ENCODE assay signal across 26 cellular contexts in genomic region chr14:99742509-99743487, GRCh38. TPM values are rescaled to one million over a fixed set of nuclear protein-coding genes. Genes with fewer than 3 reads are reported as not detected.
DNase-seq lines count a peak whose midpoint lies in the region; ATAC-seq and TF ChIP-seq lines count a peak whose summit lies in the region.
"Had no signal": no experiment of that assay in that cellular context is flagged by ENCODE, and none has a peak within 500 bp of the region (broad histone marks: within the 10 kb centered on the region; RNA-seq: fewer than 3 reads in every experiment).

No MANE protein-coding gene starts in this region.

- no peak overlapping the region for H2BK5ac ChIP-seq in IMR-90 (ENCODE audit: low read depth, low read length, poor library complexity, severe bottlenecking)

- no peak overlapping the region for H3K27ac Mint-ChIP-seq in activated CD4-positive, alpha-beta T cell treated with anti-CD3 and anti-CD28 coated beads, Interleukin-2, amount 10 ng/mL, durations not matched to agents 24 days and 14 days
- H3K27ac Mint-ChIP-seq: CD4-positive, alpha-beta memory T cell; IgD-negative memory B cell had no signal

- peak overlapping the region; percentile 27 for H2AFZ ChIP-seq in IMR-90 (replicated peaks; ENCODE audit: low read length, poor library complexity)

- H2BK20ac ChIP-seq in IMR-90 (ENCODE audit: low read depth, low read length) = peak overlapping the region; percentile 72

- H3K36me3 ChIP-seq in IMR-90 (ENCODE audit: control insufficient read depth, insufficient read depth, low read length) (no peaks in the 10 kb centered on the region), gastroesophageal sphincter (no peaks in the 10 kb centered on the region), sigmoid colon (no peaks in the 10 kb centered on the region)
- H3K36me3 ChIP-seq: SJCRH30 had no signal

- H3K27ac ChIP-seq in AG04450 (ENCODE audit: low read depth, low read length) (peak overlapping the region; percentile 12), IMR-90 (ENCODE audit: insufficient read depth, low read length) (no peak overlapping the region), gastroesophageal sphincter (peak overlapping the region in 3 of 4 donors; percentile 87 to 90 (median 89)), sigmoid colon (peak overlapping the region; percentile 9 to 90 (median 86))
- H3K27ac ChIP-seq: SJCRH30 had no signal

- no peaks in the 10 kb centered on the region for H3K79me1 ChIP-seq in IMR-90 (ENCODE audit: low read depth in 1 of 2, low read length in 2 of 2)

- H3K9ac ChIP-seq in IMR-90 (ENCODE audit: low read depth, low read length) = no peak overlapping the region

- no peak for ATAC-seq in IMR-90 (ENCODE audit: low read depth)
- ATAC-seq in gastroesophageal sphincter = no peak
- no peak for ATAC-seq in GM19023 (IDR thresholded peaks at IDR 0.05; ENCODE audit: unreplicated experiment)
- ATAC-seq in GM19467 (IDR thresholded peaks at IDR 0.05; ENCODE audit: unreplicated experiment) = no peak
- ATAC-seq: HCT116, Panc1 had no signal

- no peak overlapping the region for H3K56ac ChIP-seq in IMR-90 (ENCODE audit: extremely low read depth, insufficient read depth, low read length)

- no peak overlapping the region for H3K4me2 ChIP-seq in IMR-90 (ENCODE audit: low read depth, low read length)

- no peaks in the 10 kb centered on the region for H3K9me3 Mint-ChIP-seq in activated CD4-positive, alpha-beta T cell treated with anti-CD3 and anti-CD28 coated beads, Interleukin-2, amount 10 ng/mL, durations not matched to agents 24 days and 14 days
- H3K9me3 Mint-ChIP-seq: CD4-positive, alpha-beta memory T cell; IgD-negative memory B cell had no signal

- peaks cover 22% of the 10 kb centered on the region for H3K27me3 Mint-ChIP-seq in activated CD4-positive, alpha-beta T cell treated with anti-CD3 and anti-CD28 coated beads, Interleukin-2, amount 10 ng/mL, durations not matched to agents 24 days and 14 days

- H2AK5ac ChIP-seq in IMR-90 (ENCODE audit: low read depth, low read length) = peak overlapping the region; percentile 92

- TF ChIP-seq EP300 in gastroesophageal sphincter (IDR thresholded peaks at IDR 0.05) (no peak), sigmoid colon (IDR thresholded peaks at IDR 0.05) (no peak)

- peak overlapping the region; percentile 69 for H2BK120ac ChIP-seq in IMR-90 (ENCODE audit: low read depth, low read length)

- peak overlapping the region in 1 of 2 experiments; percentile 35; a peak in 1 of 4 replicates for H4K8ac ChIP-seq in IMR-90 (ENCODE audit: low read depth in 2 of 2, low read length in 2 of 2)

- no TSS peak for BruUV-seq in IMR-90 (replicated peaks; lab: Mats Ljungman, UMichigan)

- peak overlapping the region; percentile 77 for H3K4ac ChIP-seq in IMR-90 (ENCODE audit: low read depth, low read length)

- no peak for TF ChIP-seq RAD21 in IMR-90 (IDR thresholded peaks at IDR 0.05; ENCODE audit: low read length)

- H3K4me3 ChIP-seq in AG04450 (ENCODE audit: low read depth, low read length) (no peak overlapping the region), IMR-90 (ENCODE audit: insufficient read depth, low read depth, low read length) (no peak overlapping the region), gastroesophageal sphincter (no peak overlapping the region), sigmoid colon (no peak overlapping the region)
- H3K4me3 ChIP-seq: SJCRH30 had no signal

- H3K9me1 ChIP-seq in IMR-90 (ENCODE audit: insufficient read depth, low read length) = peaks cover 14% of the 10 kb centered on the region

- peak overlapping the region; percentile 34; the same call in 2 of the 3 replicates for H2BK15ac ChIP-seq in IMR-90 (ENCODE audit: low read depth, low read length)

- H2AK9ac ChIP-seq in IMR-90 (replicated peaks; ENCODE audit: low read depth, low read length, poor library complexity) = no peak overlapping the region

- CTCF ChIA-PET in AG04450 (lab: Charles Lee) (interaction anchor here (1.6 kb wide), 1 partner anchor 13 kb away, joined by 5 read pairs; no protein-coding TSS in a partner anchor), IMR-90 (lab: Yijun Ruan, JAX) (no interaction called here)

- H3K4me3 Mint-ChIP-seq in activated CD4-positive, alpha-beta T cell treated with anti-CD3 and anti-CD28 coated beads, Interleukin-2, amount 10 ng/mL, durations not matched to agents 24 days and 14 days = no peak overlapping the region
- H3K4me3 Mint-ChIP-seq: CD4-positive, alpha-beta memory T cell had no signal

- H3K27me3 ChIP-seq in AG04450 (ENCODE audit: control insufficient read depth, insufficient read depth, low read length) = peaks cover 3% of the 10 kb centered on the region
- no peaks in the 10 kb centered on the region for H3K27me3 ChIP-seq in IMR-90 (ENCODE audit: control insufficient read depth, insufficient read depth, low read length)
- no peaks in the 10 kb centered on the region for H3K27me3 ChIP-seq in gastroesophageal sphincter
- H3K27me3 ChIP-seq in sigmoid colon = no peaks in the 10 kb centered on the region

- DNase-seq in AG04450 (ENCODE audit: low read depth, low spot score) (no peak), IMR-90 (no peak), sigmoid colon (peak; percentile 65)
- DNase-seq in activated CD4-positive, alpha-beta T cell treated with anti-CD3 and anti-CD28 coated beads, Interleukin-2, amount 10 ng/mL, durations not matched to agents 24 days and 14 days = no peak
- DNase-seq: AML-193; C1 segment of cervical spinal cord; CD4-positive, alpha-beta memory T cell; COR-L47; DMS53; GOT3; NCI-H1092; NCI-H1417 treated with DMSO at 0.1 percent for 48 hours; NCI-H187; NCI-H2081 treated with DMSO at 0.1 percent for 48 hours; NCI-H2171; NCI-H226; NCI-H510A; NCI-H69; SJCRH30 had no signal

- H4K5ac ChIP-seq in IMR-90 (ENCODE audit: low read depth, low read length) = 0 out of 2 replicates have a peak overlapping the region, but pooled peaks have one; percentile 7

- no peaks in the 10 kb centered on the region for H3K36me3 Mint-ChIP-seq in activated CD4-positive, alpha-beta T cell treated with anti-CD3 and anti-CD28 coated beads, Interleukin-2, amount 10 ng/mL, durations not matched to agents 24 days and 14 days (ENCODE audit: low read depth)
- H3K36me3 Mint-ChIP-seq: CD4-positive, alpha-beta memory T cell; IgD-negative memory B cell had no signal

- H3K14ac ChIP-seq in IMR-90 (replicated peaks; ENCODE audit: low read depth, low read length) = peak overlapping the region; percentile 39; the same call in 1 of the 2 replicates

- no peak overlapping the region for H3K23ac ChIP-seq in IMR-90 (ENCODE audit: low read depth, low read length)

- peaks cover 21% of the 10 kb centered on the region for H3K4me1 ChIP-seq in IMR-90 (ENCODE audit: control insufficient read depth, insufficient read depth, low read length)
- peaks cover 11 to 100% (median 53%) of the 10 kb centered on the region in 3 donors for H3K4me1 ChIP-seq in gastroesophageal sphincter
- peaks cover 0 to 81% (median 62%) of the 10 kb centered on the region in 4 donors for H3K4me1 ChIP-seq in sigmoid colon

- no peak overlapping the region; the same call in 1 of the 2 replicates for H3K18ac ChIP-seq in IMR-90 (ENCODE audit: low read depth, low read length)

- TF ChIP-seq CTCF in AG04450 (IDR thresholded peaks at IDR 0.05; ENCODE audit: low read depth, low read length) (no peak), IMR-90 (conservative IDR thresholded peaks at IDR 0.05; ENCODE audit: low read depth, low read length) (no peak), gastroesophageal sphincter (IDR thresholded peaks at IDR 0.05) (no peak), sigmoid colon (IDR thresholded peaks at IDR 0.05) (no peak)

- peak overlapping the region; percentile 57 for H4K91ac ChIP-seq in IMR-90 (ENCODE audit: insufficient read depth, low read depth, low read length)

- in situ Hi-C loops in IMR-90 (cut with MboI; ENCODE audit: low sequenced_read_pairs) = no loop called here

- dilution Hi-C loops in IMR-90 (cut with HindIII; ENCODE audit: low sequenced_read_pairs, unreplicated experiment) = no loop called here

- POLR2A ChIA-PET in AG04450 (lab: Yijun Ruan, JAX) = no interaction called here
- POLR2A ChIA-PET in IMR-90 (lab: Charles Lee; ENCODE audit: unreplicated experiment) = no interaction called here

- no peak for TF ChIP-seq POLR2A in IMR-90 (IDR thresholded peaks at IDR 0.05; ENCODE audit: low read depth, low read length)
- no peak for TF ChIP-seq POLR2A in gastroesophageal sphincter (IDR thresholded peaks at IDR 0.05)
- TF ChIP-seq POLR2A in sigmoid colon (IDR thresholded peaks at IDR 0.05) = no peak

- intact Hi-C loops in IMR-90 (cut with micrococcal nuclease) = no loop called here
- intact Hi-C loops in sigmoid colon (cut with DNase I) = no loop called here
- intact Hi-C loops in activated CD4-positive, alpha-beta T cell treated with anti-CD3 and anti-CD28 coated beads, Interleukin-2, amount 10 ng/mL, durations not matched to agents 24 days and 14 days (cut with micrococcal nuclease) = no loop called here

- H4K20me1 ChIP-seq in IMR-90 (ENCODE audit: insufficient read depth, low read length) = peaks cover 9% of the 10 kb centered on the region; the same call in 1 of the 2 replicates

- 93% methylated on average over 16 of the region's 25 CpGs; no CpG with 5 or more reads in 1 of the 2 experiments for WGBS in IMR-90 (ENCODE audit: extremely low coverage in 2 of 2, insufficient read length in 1 of 2), 2 experiments
- WGBS in gastroesophageal sphincter (ENCODE audit: low coverage in 1 of 2), 2 donors = 89 to 92% methylated on average over 5 of the region's 25 CpGs
- 83 to 93% methylated on average over 25 of the region's 25 CpGs for WGBS in sigmoid colon, 2 donors

- H3K9me3 ChIP-seq in AG04450 (ENCODE audit: control insufficient read depth, insufficient read depth, low read length) (no peaks in the 10 kb centered on the region; the same call in 1 of the 2 replicates), IMR-90 (ENCODE audit: control insufficient read depth, insufficient read depth, low read length) (no peaks in the 10 kb centered on the region), gastroesophageal sphincter (no peaks in the 10 kb centered on the region), sigmoid colon (no peaks in the 10 kb centered on the region)
- H3K9me3 ChIP-seq: SJCRH30 had no signal

- no peaks in the 10 kb centered on the region for H3K4me1 Mint-ChIP-seq in activated CD4-positive, alpha-beta T cell treated with anti-CD3 and anti-CD28 coated beads, Interleukin-2, amount 10 ng/mL, durations not matched to agents 24 days and 14 days
- H3K4me1 Mint-ChIP-seq: IgD-negative memory B cell had no signal

RNA-seq across cellular contexts. Expression of gene EML1, which starts 50.4 kb away (rescaled TPM):
- polyA plus RNA-seq in AG04450 (2011; rRNA removed) (37.7 and 44.6 TPM in 2 replicates), IMR-90 (2012; rRNA removed) (11.6 and 14.0 TPM in 2 replicates), sigmoid colon (1 to 10 TPM; 3.9 to 7.8 (median 5.0) TPM)
- 92.9 and 138 TPM in 2 replicates for polyA minus RNA-seq in AG04450 (2011; rRNA and poly(A)+ RNA removed)
- total RNA-seq in IMR-90 (2012; rRNA removed) (34.4 and 42.3 TPM in 2 replicates), gastroesophageal sphincter (100 to 1,000 TPM; 121 to 206 (median 136) TPM), sigmoid colon (100 to 1,000 TPM in 3 of 4 donors, 10 to 100 TPM in 1; 91.5 to 148 (median 141) TPM)
- polyA plus RNA-seq in IMR-90 (2012; cell fraction: cytosol; rRNA removed) = 10.6 and 11.1 TPM in 2 replicates
- polyA plus RNA-seq in IMR-90 (2012; cell fraction: nucleus; rRNA removed; ENCODE audit: low replicate concordance) = 9.4 and 14.7 TPM in 2 replicates
- 0.98 and 1.8 TPM in 2 replicates for total RNA-seq in activated CD4-positive, alpha-beta T cell treated with anti-CD3 and anti-CD28 coated beads, Interleukin-2, amount 10 ng/mL, durations not matched to agents 24 days and 14 days
- total RNA-seq: OCI-LY7 had no signal
- polyA plus RNA-seq: CD4-positive, alpha-beta memory T cell; IgD-negative memory B cell had no signal

RNA-seq across cellular contexts. Expression of gene CYP46A1, which starts 58.7 kb away (rescaled TPM):
- 0.07 and 0.14 TPM in 2 replicates for polyA plus RNA-seq in AG04450 (2011; rRNA removed)
- polyA minus RNA-seq in AG04450 (2011; rRNA and poly(A)+ RNA removed) = 0.09 TPM in 1 of 2 replicates, not detected in the other
- total RNA-seq in IMR-90 (2012; rRNA removed) = under 0.01 and 0.18 TPM in 2 replicates
- 0.24 and 0.31 TPM in 2 replicates for polyA plus RNA-seq in IMR-90 (2012; rRNA removed)
- polyA plus RNA-seq in IMR-90 (2012; cell fraction: cytosol; rRNA removed) = 0.09 and 0.31 TPM in 2 replicates
- 1.0 and 1.2 TPM in 2 replicates for polyA plus RNA-seq in IMR-90 (2012; cell fraction: nucleus; rRNA removed; ENCODE audit: low replicate concordance)
- total RNA-seq in gastroesophageal sphincter = 1 to 10 TPM in 1 of 4 donors, under 1 TPM in 2, not detected in 1; 0.78 to 1.4 (median 0.94) TPM
- total RNA-seq in sigmoid colon = 1 to 10 TPM in 3 of 4 donors, under 1 TPM in 1; 0.36 to 2.0 (median 1.6) TPM
- under 1 TPM in 2 of 3 donors, not detected in 1; under 0.01 to 0.35 TPM for polyA plus RNA-seq in sigmoid colon
- 0.02 and 0.05 TPM in 2 replicates for total RNA-seq in activated CD4-positive, alpha-beta T cell treated with anti-CD3 and anti-CD28 coated beads, Interleukin-2, amount 10 ng/mL, durations not matched to agents 24 days and 14 days
- polyA plus RNA-seq: CD4-positive, alpha-beta memory T cell; IgD-negative memory B cell had no signal

Comparison
In these comparisons a context has a peak if more than half of its experiments do, and no peak if none do; other contexts are left out.
1. RNA of gene EML1, which starts 50.4 kb away (total RNA-seq): 121 to 206 TPM in gastroesophageal sphincter, 91.5 to 148 TPM in sigmoid colon and 34.4 to 42.3 TPM in IMR-90; 0.98 to 1.8 TPM in activated CD4-positive, alpha-beta T cell treated with anti-CD3 and anti-CD28 coated beads, Interleukin-2, amount 10 ng/mL, durations not matched to agents 24 days and 14 days; every median in the first group is over 10 times any median in the second.